Comparison of ENCODE assay signal across 17 cellular contexts in genomic region chr7:2269468-2270460, GRCh38. TPM values are rescaled to one million over a fixed set of nuclear protein-coding genes. Genes with fewer than 3 reads are reported as not detected.
DNase-seq lines count a peak whose midpoint lies in the region; ATAC-seq and TF ChIP-seq lines count a peak whose summit lies in the region.
"Had no signal": no experiment of that assay in that cellular context is flagged by ENCODE, and none has a peak within 500 bp of the region (broad histone marks: within the 10 kb centered on the region; RNA-seq: fewer than 3 reads in every experiment).

No MANE protein-coding gene starts in this region.

- H3K4me2 ChIP-seq in neuronal stem cell (ENCODE audit: insufficient read depth, low read length, poor library complexity, severe bottlenecking): peak overlapping the region; percentile 36

- H3K4ac ChIP-seq in neuronal stem cell (ENCODE audit: low read length): no peak overlapping the region

- H3K4me1 ChIP-seq in Panc1 (ENCODE audit: control insufficient read depth, insufficient read depth, low read length): peaks cover 12% of the 10 kb centered on the region
- peaks cover 8 to 17% of the 10 kb centered on the region in 2 donors for H3K4me1 ChIP-seq in neuronal stem cell (ENCODE audit: control insufficient read depth in 2 of 2, insufficient read depth in 1 of 2, low read depth in 1 of 2, low read length in 2 of 2)
- H3K4me1 ChIP-seq: pancreas had no signal

- no TSS peak for BruUV-seq in Panc1 (replicated peaks; lab: Mats Ljungman, UMichigan)

- no peak overlapping the region for H3K27ac ChIP-seq in Panc1 (ENCODE audit: low read length)
- H3K27ac ChIP-seq in neuronal stem cell (replicated peaks; ENCODE audit: low read length): peak overlapping the region; percentile 66
- H3K27ac ChIP-seq: pancreas had no signal

- POLR2A ChIA-PET in Panc1 (lab: Charles Lee): interaction anchor here (0.6 kb wide), 1 partner anchor 328 kb away, joined by 3 read pairs; no protein-coding TSS in a partner anchor

- no peak for TF ChIP-seq CTCF in Panc1 (IDR thresholded peaks at IDR 0.05)

- H3K18ac ChIP-seq in neuronal stem cell (ENCODE audit: low read length): peak overlapping the region; percentile 94

- no peak overlapping the region for H2AFZ ChIP-seq in neuronal stem cell (ENCODE audit: low read length)

- H4K91ac ChIP-seq in neuronal stem cell (ENCODE audit: low read depth, low read length, poor library complexity): no peak overlapping the region

- peak overlapping the region; percentile 47 for H3K14ac ChIP-seq in neuronal stem cell (ENCODE audit: low read length)

- H2AK5ac ChIP-seq in neuronal stem cell (ENCODE audit: low read depth, low read length): peak overlapping the region; percentile 98

- peaks cover 2% of the 10 kb centered on the region for H3K79me1 ChIP-seq in neuronal stem cell (ENCODE audit: low read depth, low read length)

- ATAC-seq in Panc1: peak; percentile 47; the same call in 1 of the 2 replicates
- no peak for ATAC-seq in activated CD8-positive, alpha-beta memory T cell treated with anti-CD3 and anti-CD28 coated beads, Interleukin-2, amount 10 ng/mL, durations not matched to agents 7 days and 5 days
- no peak for ATAC-seq in GM19452 (IDR thresholded peaks at IDR 0.05; ENCODE audit: unreplicated experiment)
- ATAC-seq: activated T-helper 17 cell treated with anti-CD3 and anti-CD28 coated beads, Interleukin-2, amount 50 U/mL, for 72 hours; left ventricle myocardium superior; pancreas had no signal

- H2BK15ac ChIP-seq in neuronal stem cell (ENCODE audit: low read length): peak overlapping the region; percentile 90

- in situ Hi-C loops in G401 (cut with HindIII; ENCODE audit: low sequenced_read_pairs) (no loop called here), Panc1 (cut with HindIII; ENCODE audit: low pct_unique_long_range_greater_than_20kb, low sequenced_read_pairs) (no loop called here)

- peak overlapping the region; percentile 66 for H4K8ac ChIP-seq in neuronal stem cell (ENCODE audit: low read depth, low read length)

- H3K36me3 Mint-ChIP-seq in activated CD8-positive, alpha-beta memory T cell treated with anti-CD3 and anti-CD28 coated beads, Interleukin-2, amount 10 ng/mL, durations not matched to agents 7 days and 5 days: no peaks in the 10 kb centered on the region

- no peak overlapping the region for H3K4me3 Mint-ChIP-seq in activated CD8-positive, alpha-beta memory T cell treated with anti-CD3 and anti-CD28 coated beads, Interleukin-2, amount 10 ng/mL, durations not matched to agents 7 days and 5 days
- H3K4me3 Mint-ChIP-seq: activated T-helper 17 cell treated with anti-CD3 and anti-CD28 coated beads, Interleukin-2, amount 50 U/mL, for 72 hours had no signal

- no peaks in the 10 kb centered on the region for H3K27me3 Mint-ChIP-seq in activated CD8-positive, alpha-beta memory T cell treated with anti-CD3 and anti-CD28 coated beads, Interleukin-2, amount 10 ng/mL, durations not matched to agents 7 days and 5 days
- H3K27me3 Mint-ChIP-seq: activated T-helper 17 cell treated with anti-CD3 and anti-CD28 coated beads, Interleukin-2, amount 50 U/mL, for 72 hours had no signal

- intact Hi-C loops in Panc1 (cut with micrococcal nuclease; ENCODE audit: unreplicated experiment): no loop called here

- peak overlapping the region; percentile 83 for H2BK5ac ChIP-seq in neuronal stem cell (ENCODE audit: low read length)

- H3K9me3 ChIP-seq in Panc1 (ENCODE audit: control insufficient read depth, insufficient read depth, low read depth, low read length) (no peaks in the 10 kb centered on the region), neuronal stem cell (replicated peaks in 1 of 2; ENCODE audit: control insufficient read depth in 2 of 2, insufficient read depth in 1 of 2, low read depth in 1 of 2, low read length in 2 of 2) (peaks cover 2 to 3% of the 10 kb centered on the region in 2 donors)
- H3K9me3 ChIP-seq: BLaER1 treated with 17β-estradiol and CSF1 and Interleukin-3, amounts not matched to agents 10 nM and 100 nM; pancreas had no signal

- DNase-seq in G401 (ENCODE audit: low spot score) (peak; percentile 79), Panc1 (ENCODE audit: low read depth, low spot score) (no peak), fibroblast of gingiva (ENCODE audit: low read depth) (peak; percentile 43), neuronal stem cell (ENCODE audit: low spot score) (peak; percentile 24), MV-4-11 (lab: John Stamatoyannopoulos, UW) (no peak), islet precursor cell (no peak)
- no peak for DNase-seq in activated CD8-positive, alpha-beta memory T cell treated with anti-CD3 and anti-CD28 coated beads, Interleukin-2, amount 10 ng/mL, durations not matched to agents 7 days and 5 days
- DNase-seq: activated CD4-positive, alpha-beta T cell treated with anti-CD3 and anti-CD28 coated beads for 4 hours; central memory CD4-positive, alpha-beta T cell; left ventricle myocardium superior; NCI-H1048; pancreas; stimulated activated CD4-positive, alpha-beta T cell treated with anti-CD3 and anti-CD28 coated beads, Interleukin-1b, Interleukin-23, amount 100 ng/mL, for 48 hours; stimulated activated naive CD4-positive, alpha-beta T cell had no signal

- H3K36me3 ChIP-seq in Panc1 (ENCODE audit: control insufficient read depth, insufficient read depth, low read length): no peaks in the 10 kb centered on the region
- H3K36me3 ChIP-seq in neuronal stem cell (replicated peaks in 1 of 2; ENCODE audit: control insufficient read depth in 2 of 2, insufficient read depth in 2 of 2, low read length in 2 of 2): peaks cover 13 to 42% of the 10 kb centered on the region in 2 donors
- H3K36me3 ChIP-seq: pancreas had no signal

- H3K23ac ChIP-seq in neuronal stem cell (ENCODE audit: low read depth, low read length, poor library complexity): no peak overlapping the region

- no peak overlapping the region for H3K9ac ChIP-seq in neuronal stem cell (ENCODE audit: low read depth, low read length, poor library complexity)

- H2BK12ac ChIP-seq in neuronal stem cell (ENCODE audit: low read length): peak overlapping the region; percentile 97

- no peak overlapping the region for H3K4me3 ChIP-seq in Panc1 (ENCODE audit: low read depth in 2 of 2, low read length in 2 of 2)
- H3K4me3 ChIP-seq in neuronal stem cell (ENCODE audit: low read length in 2 of 2): no peak overlapping the region
- H3K4me3 ChIP-seq: BLaER1 treated with 17β-estradiol and CSF1 and Interleukin-3, amounts not matched to agents 10 nM and 100 nM; pancreas had no signal

- H3K27ac Mint-ChIP-seq in activated CD8-positive, alpha-beta memory T cell treated with anti-CD3 and anti-CD28 coated beads, Interleukin-2, amount 10 ng/mL, durations not matched to agents 7 days and 5 days: no peak overlapping the region
- H3K27ac Mint-ChIP-seq: activated T-helper 17 cell treated with anti-CD3 and anti-CD28 coated beads, Interleukin-2, amount 50 U/mL, for 72 hours had no signal

- no CpG with 5 or more reads among the region's 21 CpGs for WGBS in neuronal stem cell (ENCODE audit: extremely low coverage in 2 of 2, insufficient read length in 2 of 2, insufficient replicate concordance in 1 of 2), 2 donors

- CTCF ChIA-PET in Panc1 (lab: Charles Lee): no interaction called here
- CTCF ChIA-PET in activated CD8-positive, alpha-beta memory T cell treated with anti-CD3 and anti-CD28 coated beads, Interleukin-2, amount 10 ng/mL, durations not matched to agents 7 days and 5 days (lab: Charles Lee): interaction anchor here (0.7 kb wide), 1 partner anchor 26 kb away, joined by 3 read pairs; no protein-coding TSS in a partner anchor

- H3K9me3 Mint-ChIP-seq in activated CD8-positive, alpha-beta memory T cell treated with anti-CD3 and anti-CD28 coated beads, Interleukin-2, amount 10 ng/mL, durations not matched to agents 7 days and 5 days (ENCODE audit: low read depth): no peaks in the 10 kb centered on the region
- H3K9me3 Mint-ChIP-seq: activated T-helper 17 cell treated with anti-CD3 and anti-CD28 coated beads, Interleukin-2, amount 50 U/mL, for 72 hours had no signal

- H2BK120ac ChIP-seq in neuronal stem cell (ENCODE audit: low read depth, low read length): peak overlapping the region; percentile 93

- no peaks in the 10 kb centered on the region for H3K27me3 ChIP-seq in Panc1 (ENCODE audit: control insufficient read depth, insufficient read depth, low read length)
- no peaks in the 10 kb centered on the region for H3K27me3 ChIP-seq in neuronal stem cell (ENCODE audit: control insufficient read depth in 3 of 3, insufficient read depth in 3 of 3, low read depth in 1 of 3, low read length in 3 of 3)
- H3K27me3 ChIP-seq: BLaER1 treated with 17β-estradiol and CSF1 and Interleukin-3, amounts not matched to agents 10 nM and 100 nM; pancreas had no signal

- H3K4me1 Mint-ChIP-seq in activated CD8-positive, alpha-beta memory T cell treated with anti-CD3 and anti-CD28 coated beads, Interleukin-2, amount 10 ng/mL, durations not matched to agents 7 days and 5 days: no peaks in the 10 kb centered on the region
- H3K4me1 Mint-ChIP-seq: activated T-helper 17 cell treated with anti-CD3 and anti-CD28 coated beads, Interleukin-2, amount 50 U/mL, for 72 hours had no signal

RNA-seq across cellular contexts. Expression of gene NUDT1, which starts 27.7 kb away (rescaled TPM):
- total RNA-seq in G401 (2014; rRNA removed; shearing (Covaris generic)): 31.4 and 37.8 TPM in 2 replicates
- total RNA-seq in Panc1 (2021; ENCODE audit: unreplicated experiment): 92.6 TPM
- 114 TPM for polyA plus RNA-seq in Panc1 (2012; ENCODE audit: insufficient read length)
- polyA plus RNA-seq in neuronal stem cell (2013, experiment 1 of 2): 46.7 TPM
- 46.4 TPM for polyA plus RNA-seq in neuronal stem cell (2013, experiment 2 of 2)
- total RNA-seq in activated CD8-positive, alpha-beta memory T cell treated with anti-CD3 and anti-CD28 coated beads, Interleukin-2, amount 10 ng/mL, durations not matched to agents 7 days and 5 days: 100 to 1,000 TPM in 1 of 2 experiments, 10 to 100 TPM in 1; 85.7 to 105 TPM

RNA-seq across cellular contexts. Expression of gene MRM2, which starts 27.8 kb away (rescaled TPM):
- total RNA-seq in G401 (2014; rRNA removed; shearing (Covaris generic)): 57.5 and 57.8 TPM in 2 replicates
- 49.9 TPM for total RNA-seq in Panc1 (2021; ENCODE audit: unreplicated experiment)
- 43.1 TPM for polyA plus RNA-seq in Panc1 (2012; ENCODE audit: insufficient read length)
- 21.4 TPM for polyA plus RNA-seq in neuronal stem cell (2013, experiment 1 of 2)
- 21.4 TPM for polyA plus RNA-seq in neuronal stem cell (2013, experiment 2 of 2)
- total RNA-seq in activated CD8-positive, alpha-beta memory T cell treated with anti-CD3 and anti-CD28 coated beads, Interleukin-2, amount 10 ng/mL, durations not matched to agents 7 days and 5 days: 10 to 100 TPM; 27.6 to 35.1 TPM

RNA-seq across cellular contexts. Expression of gene MAD1L1, which starts 37.0 kb away (rescaled TPM):
- 77.8 and 163 TPM in 2 replicates for total RNA-seq in G401 (2014; rRNA removed; shearing (Covaris generic))
- 70.8 TPM for total RNA-seq in Panc1 (2021; ENCODE audit: unreplicated experiment)
- polyA plus RNA-seq in Panc1 (2012; ENCODE audit: insufficient read length): 68.1 TPM
- polyA plus RNA-seq in neuronal stem cell (2013, experiment 1 of 2): 20.0 TPM
- polyA plus RNA-seq in neuronal stem cell (2013, experiment 2 of 2): 18.9 TPM
- total RNA-seq in activated CD8-positive, alpha-beta memory T cell treated with anti-CD3 and anti-CD28 coated beads, Interleukin-2, amount 10 ng/mL, durations not matched to agents 7 days and 5 days: 10 to 100 TPM; 60.0 to 97.7 TPM

RNA-seq across cellular contexts. Expression of gene SNX8, which starts 44.5 kb away (rescaled TPM):
- total RNA-seq in G401 (2014; rRNA removed; shearing (Covaris generic)): 52.9 and 74.2 TPM in 2 replicates
- total RNA-seq in Panc1 (2021; ENCODE audit: unreplicated experiment): 139 TPM
- 147 TPM for polyA plus RNA-seq in Panc1 (2012; ENCODE audit: insufficient read length)
- polyA plus RNA-seq in neuronal stem cell (2013, experiment 1 of 2): 10.4 TPM
- 12.5 TPM for polyA plus RNA-seq in neuronal stem cell (2013, experiment 2 of 2)
- 10 to 100 TPM; 25.0 to 27.9 TPM for total RNA-seq in activated CD8-positive, alpha-beta memory T cell treated with anti-CD3 and anti-CD28 coated beads, Interleukin-2, amount 10 ng/mL, durations not matched to agents 7 days and 5 days

Comparison
In these comparisons a context has a peak if more than half of its experiments do, and no peak if none do; other contexts are left out.
1. DNase-seq: peak in G401 (single experiment), fibroblast of gingiva (single experiment) and neuronal stem cell (single experiment); none in Panc1 (single experiment), activated CD8-positive, alpha-beta memory T cell treated with anti-CD3 and anti-CD28 coated beads, Interleukin-2, amount 10 ng/mL, durations not matched to agents 7 days and 5 days (single experiment), MV-4-11 (single experiment) and islet precursor cell (single experiment).